ENCODE assay signal across 1 cellular context in genomic region chr1:58896211-58897183, GRCh38.
TF ChIP-seq lines count a peak whose summit lies in the region.

No MANE protein-coding gene starts in this region.

TF ChIP-seq in K562, 482 proteins besides CTCF, POLR2A, EP300 and RAD21 (continued from another document and continues in another):
- TF ChIP-seq, protein P1, sequence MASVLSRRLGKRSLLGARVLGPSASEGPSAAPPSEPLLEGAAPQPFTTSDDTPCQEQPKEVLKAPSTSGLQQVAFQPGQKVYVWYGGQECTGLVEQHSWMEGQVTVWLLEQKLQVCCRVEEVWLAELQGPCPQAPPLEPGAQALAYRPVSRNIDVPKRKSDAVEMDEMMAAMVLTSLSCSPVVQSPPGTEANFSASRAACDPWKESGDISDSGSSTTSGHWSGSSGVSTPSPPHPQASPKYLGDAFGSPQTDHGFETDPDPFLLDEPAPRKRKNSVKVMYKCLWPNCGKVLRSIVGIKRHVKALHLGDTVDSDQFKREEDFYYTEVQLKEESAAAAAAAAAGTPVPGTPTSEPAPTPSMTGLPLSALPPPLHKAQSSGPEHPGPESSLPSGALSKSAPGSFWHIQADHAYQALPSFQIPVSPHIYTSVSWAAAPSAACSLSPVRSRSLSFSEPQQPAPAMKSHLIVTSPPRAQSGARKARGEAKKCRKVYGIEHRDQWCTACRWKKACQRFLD (CRISPR knock-in tag; IDR thresholded peaks at IDR 0.05) = peak; percentile 93
- TF ChIP-seq SRSF1 (IDR thresholded peaks at IDR 0.05; ENCODE audit: low read depth, low read length) (no peak), TBL1XR1 (IDR thresholded peaks at IDR 0.05; ENCODE audit: low read length in 2 of 2) (peak in 1 of 2 experiments; percentile 67; a peak in 2 of 4 replicates), ETV6 (IDR thresholded peaks at IDR 0.05; ENCODE audit: borderline replicate concordance in 1 of 2, low read depth in 2 of 2, low read length in 1 of 2) (0 out of 4 replicates have a peak, but pooled peaks of 1 of the 2 experiments have one; percentile 31), ETV6 (CRISPR knock-in tag; IDR thresholded peaks at IDR 0.05; ENCODE audit: borderline replicate concordance) (no peak), RNF2 (IDR thresholded peaks at IDR 0.05) (peak; percentile 82; the same call in 1 of the 2 replicates), TAF9B (IDR thresholded peaks at IDR 0.05; ENCODE audit: partially characterized antibody) (peak; percentile 83), MTA3 (IDR thresholded peaks at IDR 0.05; ENCODE audit: borderline replicate concordance) (0 out of 2 replicates have a peak, but pooled peaks have one; percentile 39), HMGN3 (IDR thresholded peaks at IDR 0.05; ENCODE audit: borderline replicate concordance, extremely low read depth, insufficient read length, low read depth, low read length) (peak; percentile 78), L3MBTL2 (IDR thresholded peaks at IDR 0.05) (peak; percentile 99), CLOCK (CRISPR knock-in tag; IDR thresholded peaks at IDR 0.05; ENCODE audit: borderline replicate concordance) (0 out of 2 replicates have a peak, but pooled peaks have one; percentile 18), NCOR1 (IDR thresholded peaks at IDR 0.05) (peak; percentile 49), MGA (IDR thresholded peaks at IDR 0.05) (peak; percentile 97), MYC (IDR thresholded peaks at IDR 0.05; ENCODE audit: low read depth, low read length) (peak; percentile 86), MYC (CRISPR knock-in tag; IDR thresholded peaks at IDR 0.05; ENCODE audit: borderline replicate concordance, low read depth) (no peak), AFF1 (IDR thresholded peaks at IDR 0.05; ENCODE audit: low read depth in 1 of 2, partially characterized antibody in 2 of 2) (peak; percentile 31 to 74), ZBED1 (IDR thresholded peaks at IDR 0.05) (no peak), ARID1B (IDR thresholded peaks at IDR 0.05) (peak; percentile 80), RBFOX2 (IDR thresholded peaks at IDR 0.05; ENCODE audit: low read depth, low read length) (no peak), MED1 (CRISPR knock-in tag; IDR thresholded peaks at IDR 0.05; ENCODE audit: borderline replicate concordance) (no peak), RB1 (IDR thresholded peaks at IDR 0.05; ENCODE audit: low read depth) (0 out of 2 replicates have a peak, but pooled peaks have one; percentile 12), RFX1 (IDR thresholded peaks at IDR 0.05) (no peak), PCBP1 (IDR thresholded peaks at IDR 0.05; ENCODE audit: low read depth, low read length, poor library complexity, severe bottlenecking) (no peak)
- TF ChIP-seq, protein P2, sequence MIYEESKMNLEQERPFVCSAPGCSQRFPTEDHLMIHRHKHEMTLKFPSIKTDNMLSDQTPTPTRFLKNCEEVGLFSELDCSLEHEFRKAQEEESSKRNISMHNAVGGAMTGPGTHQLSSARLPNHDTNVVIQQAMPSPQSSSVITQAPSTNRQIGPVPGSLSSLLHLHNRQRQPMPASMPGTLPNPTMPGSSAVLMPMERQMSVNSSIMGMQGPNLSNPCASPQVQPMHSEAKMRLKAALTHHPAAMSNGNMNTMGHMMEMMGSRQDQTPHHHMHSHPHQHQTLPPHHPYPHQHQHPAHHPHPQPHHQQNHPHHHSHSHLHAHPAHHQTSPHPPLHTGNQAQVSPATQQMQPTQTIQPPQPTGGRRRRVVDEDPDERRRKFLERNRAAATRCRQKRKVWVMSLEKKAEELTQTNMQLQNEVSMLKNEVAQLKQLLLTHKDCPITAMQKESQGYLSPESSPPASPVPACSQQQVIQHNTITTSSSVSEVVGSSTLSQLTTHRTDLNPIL (CRISPR knock-in tag; IDR thresholded peaks at IDR 0.05) = 0 out of 2 replicates have a peak, but pooled peaks have one; percentile 28
- TF ChIP-seq, protein P3, sequence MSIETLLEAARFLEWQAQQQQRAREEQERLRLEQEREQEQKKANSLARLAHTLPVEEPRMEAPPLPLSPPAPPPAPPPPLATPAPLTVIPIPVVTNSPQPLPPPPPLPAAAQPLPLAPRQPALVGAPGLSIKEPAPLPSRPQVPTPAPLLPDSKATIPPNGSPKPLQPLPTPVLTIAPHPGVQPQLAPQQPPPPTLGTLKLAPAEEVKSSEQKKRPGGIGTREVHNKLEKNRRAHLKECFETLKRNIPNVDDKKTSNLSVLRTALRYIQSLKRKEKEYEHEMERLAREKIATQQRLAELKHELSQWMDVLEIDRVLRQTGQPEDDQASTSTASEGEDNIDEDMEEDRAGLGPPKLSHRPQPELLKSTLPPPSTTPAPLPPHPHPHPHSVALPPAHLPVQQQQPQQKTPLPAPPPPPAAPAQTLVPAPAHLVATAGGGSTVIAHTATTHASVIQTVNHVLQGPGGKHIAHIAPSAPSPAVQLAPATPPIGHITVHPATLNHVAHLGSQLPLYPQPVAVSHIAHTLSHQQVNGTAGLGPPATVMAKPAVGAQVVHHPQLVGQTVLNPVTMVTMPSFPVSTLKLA (conservative IDR thresholded peaks at IDR 0.05) = peak; percentile 75 to 84
- TF ChIP-seq, protein P4, sequence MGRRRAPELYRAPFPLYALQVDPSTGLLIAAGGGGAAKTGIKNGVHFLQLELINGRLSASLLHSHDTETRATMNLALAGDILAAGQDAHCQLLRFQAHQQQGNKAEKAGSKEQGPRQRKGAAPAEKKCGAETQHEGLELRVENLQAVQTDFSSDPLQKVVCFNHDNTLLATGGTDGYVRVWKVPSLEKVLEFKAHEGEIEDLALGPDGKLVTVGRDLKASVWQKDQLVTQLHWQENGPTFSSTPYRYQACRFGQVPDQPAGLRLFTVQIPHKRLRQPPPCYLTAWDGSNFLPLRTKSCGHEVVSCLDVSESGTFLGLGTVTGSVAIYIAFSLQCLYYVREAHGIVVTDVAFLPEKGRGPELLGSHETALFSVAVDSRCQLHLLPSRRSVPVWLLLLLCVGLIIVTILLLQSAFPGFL (CRISPR knock-in tag; IDR thresholded peaks at IDR 0.05) = no peak
